Comparison of ENCODE assay signal across 1 cellular context in the genomic region with DNA sequence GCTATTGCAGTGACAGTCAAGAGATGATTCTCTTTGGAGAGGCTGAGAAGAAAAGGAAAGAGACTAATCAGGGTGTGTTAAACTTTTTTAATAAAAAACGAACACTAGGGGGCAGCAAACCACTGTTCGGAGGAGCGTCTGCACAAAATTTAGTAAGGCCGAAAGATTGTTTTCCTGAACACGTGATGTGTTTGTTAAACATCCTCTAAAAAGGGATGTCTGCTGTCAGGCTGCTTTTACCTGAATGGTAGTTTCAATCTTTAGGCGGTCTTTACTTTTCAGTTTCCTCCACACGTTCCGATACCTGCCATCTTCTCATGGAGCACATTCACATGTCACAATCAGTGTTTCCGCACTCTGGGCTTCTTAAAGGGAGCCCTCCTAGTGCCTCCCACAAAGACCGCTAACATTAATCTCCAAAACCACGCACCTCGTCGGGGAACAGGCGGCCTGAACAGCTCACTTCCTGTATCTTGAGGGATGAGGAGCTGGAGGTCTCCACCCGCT.
TF ChIP-seq lines count a peak whose summit lies in the region.

No MANE protein-coding gene starts in this region.

TF ChIP-seq in IMR-90, 13 proteins besides CTCF, POLR2A, EP300 and RAD21 (continued from another document):
- TF ChIP-seq CEBPB (IDR thresholded peaks at IDR 0.05; ENCODE audit: low read depth, low read length): no peak
